Comparison of ENCODE assay signal across 10 cellular contexts in genomic region chr14:93105362-93105761, GRCh38. TPM values are rescaled to one million over a fixed set of nuclear protein-coding genes. Genes with fewer than 3 reads are reported as not detected.
DNase-seq lines count a peak whose midpoint lies in the region; ATAC-seq and TF ChIP-seq lines count a peak whose summit lies in the region.
"Had no signal": no experiment of that assay in that cellular context is flagged by ENCODE, and none has a peak within 500 bp of the region (broad histone marks: within the 10 kb centered on the region; RNA-seq: fewer than 3 reads in every experiment).

No MANE protein-coding gene starts in this region.

- H3K27ac ChIP-seq in OCI-LY3 (ENCODE audit: low read length) (no peak overlapping the region), endodermal cell (ENCODE audit: low read depth, low read length) (no peak overlapping the region)

- H3K9me3 ChIP-seq in OCI-LY3 (ENCODE audit: insufficient read depth, low read length) (no peaks in the 10 kb centered on the region), endodermal cell (ENCODE audit: control insufficient read depth, low read length) (no peaks in the 10 kb centered on the region)

- H3K36me3 Mint-ChIP-seq in endodermal cell (ENCODE audit: low read depth), result no peaks in the 10 kb centered on the region
- H3K36me3 Mint-ChIP-seq: naive B cell had no signal

- TF ChIP-seq CTCF in OCI-LY3 (IDR thresholded peaks at IDR 0.05; ENCODE audit: low read depth, low read length), result no peak
- TF ChIP-seq CTCF in endodermal cell (conservative IDR thresholded peaks at IDR 0.05), result no peak

- ATAC-seq in GM18519 (IDR thresholded peaks at IDR 0.05; ENCODE audit: low FRiP score, unreplicated experiment) (no peak), GM19455 (IDR thresholded peaks at IDR 0.05; ENCODE audit: unreplicated experiment) (no peak)

- DNase-seq in GM03348 (ENCODE audit: low spot score), result peak; percentile 47
- no peak for DNase-seq in endodermal cell
- DNase-seq in pons (ENCODE audit: low spot score), result peak; percentile 26
- DNase-seq in NCI-H510A (lab: John Stamatoyannopoulos, UW), result no peak
- no peak for DNase-seq in NCI-H2196 treated with DMSO at 0.1 percent for 48 hours (lab: John Stamatoyannopoulos, UW; ENCODE audit: unreplicated experiment)
- DNase-seq: naive B cell, NCI-H446 treated with DMSO at 0.1 percent for 48 hours had no signal

- H3K4me1 ChIP-seq in OCI-LY3 (ENCODE audit: low read length) (peaks cover 48% of the 10 kb centered on the region), endodermal cell (ENCODE audit: control insufficient read depth, insufficient read depth, low read length) (no peaks in the 10 kb centered on the region)

- peaks cover 22% of the 10 kb centered on the region; the same call in 1 of the 2 replicates for H4K20me1 ChIP-seq in OCI-LY3 (ENCODE audit: insufficient read depth, low read length)

- H3K9me3 Mint-ChIP-seq in endodermal cell, result no peaks in the 10 kb centered on the region
- H3K9me3 Mint-ChIP-seq: naive B cell had no signal

- no peak overlapping the region for H2AFZ ChIP-seq in OCI-LY3 (ENCODE audit: low read depth, low read length)

- H3K4me3 Mint-ChIP-seq in endodermal cell, result no peak overlapping the region

- H3K79me2 ChIP-seq in OCI-LY3 (ENCODE audit: low read length), result peaks cover 31% of the 10 kb centered on the region

- H3K27me3 ChIP-seq in OCI-LY3 (ENCODE audit: low read depth, low read length) (no peaks in the 10 kb centered on the region), endodermal cell (ENCODE audit: control insufficient read depth, insufficient read depth, low read length, poor library complexity, severe bottlenecking) (no peaks in the 10 kb centered on the region)

- H3K4me2 ChIP-seq in OCI-LY3 (ENCODE audit: low read length), result peak overlapping the region; percentile 40

- H3K9ac ChIP-seq in OCI-LY3 (ENCODE audit: low read length) (no peak overlapping the region), endodermal cell (ENCODE audit: extremely low read depth, low read length, poor library complexity, severe bottlenecking) (no peak overlapping the region)

- peak overlapping the region; percentile 85 for H3K27ac Mint-ChIP-seq in endodermal cell

- H3K4me3 ChIP-seq in OCI-LY3 (ENCODE audit: low read length), result 0 out of 2 replicates have a peak overlapping the region, but pooled peaks have one; percentile 5
- no peak overlapping the region for H3K4me3 ChIP-seq in endodermal cell (ENCODE audit: low read length)

- H3K36me3 ChIP-seq in OCI-LY3 (replicated peaks; ENCODE audit: low read depth, low read length) (no peaks in the 10 kb centered on the region), endodermal cell (ENCODE audit: control insufficient read depth, insufficient read depth, low read length) (no peaks in the 10 kb centered on the region)

- no peaks in the 10 kb centered on the region for H3K27me3 Mint-ChIP-seq in endodermal cell (ENCODE audit: insufficient read depth)
- H3K27me3 Mint-ChIP-seq: naive B cell had no signal

- 86 to 90% methylated on average over 4 to 7 of the region's 7 CpGs for WGBS in endodermal cell (ENCODE audit: insufficient coverage in 1 of 2, insufficient read length in 1 of 2), 2 experiments

- peaks cover 14% of the 10 kb centered on the region for H3K4me1 Mint-ChIP-seq in endodermal cell

RNA-seq across cellular contexts. Expression of gene ITPK1, which starts 10.4 kb away (rescaled TPM):
- 10 to 100 TPM; 59.9 to 66.9 TPM for total RNA-seq in endodermal cell
- polyA plus RNA-seq in endodermal cell (2013, experiment 1 of 2), result 30.1 TPM
- polyA plus RNA-seq in endodermal cell (2013, experiment 2 of 2), result 32.0 TPM

Comparison
In these comparisons a context has a peak if more than half of its experiments do, and no peak if none do; other contexts are left out.
1. DNase-seq: peak in GM03348 (single experiment) and pons (single experiment); none in endodermal cell (single experiment), NCI-H510A (single experiment) and NCI-H2196 treated with DMSO at 0.1 percent for 48 hours (single experiment).